8 cellular contexts compared by ENCODE assay signal in genomic region chr1:201153474-201154388, GRCh38. TPM values are rescaled to one million over a fixed set of nuclear protein-coding genes. Genes with fewer than 3 reads are reported as not detected.
A peak's percentile ranks its signal among the peaks of the same experiment; 100 is the strongest.
DNase-seq lines count a peak whose midpoint lies in the region; ATAC-seq and TF ChIP-seq lines count a peak whose summit lies in the region.

No MANE protein-coding gene starts in this region.

- peak overlapping the region; percentile 68 for H3K27ac ChIP-seq in DND-41 (ENCODE audit: low read length)
- H3K27ac ChIP-seq in Peyer's patch: peak overlapping the region; percentile 20 to 81 (median 66)

- H3K4me1 ChIP-seq in DND-41 (ENCODE audit: insufficient read depth, low read length): peaks cover 22% of the 10 kb centered on the region
- H3K4me1 ChIP-seq in Peyer's patch: peaks cover 0 to 12% (median 3%) of the 10 kb centered on the region in 4 donors

- DNase-seq in DND-41: no peak
- peak; percentile 76 for DNase-seq in GM19240 (ENCODE audit: insufficient read length, low spot score)
- DNase-seq in Peyer's patch: peak in 1 of 3 donors; percentile 53
- DNase-seq in effector memory CD8-positive, alpha-beta T cell: no peak
- peak in 1 of 10 donors; percentile 51 for DNase-seq in naive thymus-derived CD8-positive, alpha-beta T cell
- no peak for DNase-seq in germinal center (ENCODE audit: low spot score)
- no peak for DNase-seq in stimulated activated CD4-positive, alpha-beta T cell treated with anti-CD3 and anti-CD28 coated beads, Interleukin-1b, Interleukin-23, amount 100 ng/mL, for 48 hours

- H3K4me3 ChIP-seq in DND-41 (ENCODE audit: low read depth in 1 of 2, low read length in 2 of 2): peak overlapping the region; percentile 48 to 84; a peak in 3 of 4 replicates
- peak overlapping the region; percentile 65 to 94 (median 85) for H3K4me3 ChIP-seq in Peyer's patch

- H3K27me3 ChIP-seq in DND-41 (ENCODE audit: insufficient read depth, low read length, poor library complexity) (peaks cover 4% of the 10 kb centered on the region), Peyer's patch (no peaks in the 10 kb centered on the region)

- peak overlapping the region; percentile 72 for H3K9ac ChIP-seq in DND-41 (ENCODE audit: low read depth, low read length)

- peaks cover 25 to 29% of the 10 kb centered on the region in 2 donors for H3K27me3 Mint-ChIP-seq in effector memory CD8-positive, alpha-beta T cell
- H3K27me3 Mint-ChIP-seq in naive thymus-derived CD8-positive, alpha-beta T cell: peaks cover 7 to 24% (median 12%) of the 10 kb centered on the region in 5 donors

- peaks cover 35% of the 10 kb centered on the region for H3K36me3 ChIP-seq in DND-41 (ENCODE audit: insufficient read depth, low read length)
- peaks cover 0 to 5% (median 0%) of the 10 kb centered on the region in 3 donors for H3K36me3 ChIP-seq in Peyer's patch

- peaks cover 3% of the 10 kb centered on the region for H4K20me1 ChIP-seq in DND-41 (ENCODE audit: insufficient read depth, low read length)

- ATAC-seq in DND-41 (ENCODE audit: insufficient read depth, low read depth) (peak; percentile 84), HG03159 (IDR thresholded peaks at IDR 0.05; ENCODE audit: unreplicated experiment) (peak; percentile 75)
- ATAC-seq in effector memory CD8-positive, alpha-beta T cell (replicated peaks): peak; percentile 81
- peak; percentile 79 to 86 for ATAC-seq in naive thymus-derived CD8-positive, alpha-beta T cell

- H3K4me2 ChIP-seq in DND-41 (ENCODE audit: insufficient read depth, low read length): peak overlapping the region; percentile 84

- H3K79me2 ChIP-seq in DND-41 (ENCODE audit: insufficient read depth, low read length): peaks cover 7% of the 10 kb centered on the region

- no peak for TF ChIP-seq POLR2A in Peyer's patch (IDR thresholded peaks at IDR 0.05)

- POLR2A ChIA-PET in naive thymus-derived CD8-positive, alpha-beta T cell (lab: Charles Lee): interaction anchor here (0.6 to 1.6 kb wide), 6 partner anchors 10 to 195 kb away, joined by 3 to 7 read pairs (median 4); no protein-coding TSS in a partner anchor

- peak overlapping the region; percentile 86 for H2AFZ ChIP-seq in DND-41 (ENCODE audit: low read depth, low read length)

- H3K9me3 ChIP-seq in DND-41 (ENCODE audit: insufficient read depth, low read length, severe bottlenecking): no peaks in the 10 kb centered on the region
- no peaks in the 10 kb centered on the region for H3K9me3 ChIP-seq in Peyer's patch

- H3K4me3 Mint-ChIP-seq in effector memory CD8-positive, alpha-beta T cell: peak overlapping the region; percentile 87 to 95
- H3K4me3 Mint-ChIP-seq in naive thymus-derived CD8-positive, alpha-beta T cell: peak overlapping the region; percentile 88 to 98 (median 94)

- peaks cover 13% of the 10 kb centered on the region for H3K36me3 Mint-ChIP-seq in effector memory CD8-positive, alpha-beta T cell (ENCODE audit: insufficient read depth)
- peaks cover 0 to 19% (median 7%) of the 10 kb centered on the region in 3 donors for H3K36me3 Mint-ChIP-seq in naive thymus-derived CD8-positive, alpha-beta T cell

- H3K9me3 Mint-ChIP-seq in effector memory CD8-positive, alpha-beta T cell: no peaks in the 10 kb centered on the region
- H3K9me3 Mint-ChIP-seq in naive thymus-derived CD8-positive, alpha-beta T cell: no peaks in the 10 kb centered on the region

- TF ChIP-seq CTCF in DND-41 (IDR thresholded peaks at IDR 0.05; ENCODE audit: borderline replicate concordance, extremely low read depth, low read length, poor library complexity, severe bottlenecking) (no peak), Peyer's patch (IDR thresholded peaks at IDR 0.05) (no peak)

- H3K27ac Mint-ChIP-seq in effector memory CD8-positive, alpha-beta T cell: peak overlapping the region; percentile 88 to 92
- H3K27ac Mint-ChIP-seq in naive thymus-derived CD8-positive, alpha-beta T cell: peak overlapping the region; percentile 79 to 97 (median 94)

- peaks cover 14 to 25% of the 10 kb centered on the region in 2 donors for H3K4me1 Mint-ChIP-seq in effector memory CD8-positive, alpha-beta T cell (ENCODE audit: low read depth in 2 of 2)
- peaks cover 20 to 47% (median 28%) of the 10 kb centered on the region in 4 donors for H3K4me1 Mint-ChIP-seq in naive thymus-derived CD8-positive, alpha-beta T cell

RNA-seq across cellular contexts. Expression of gene TMEM9, which starts 0.5 kb away (rescaled TPM):
- 10 to 100 TPM; 20.6 to 32.3 (median 27.1) TPM for total RNA-seq in Peyer's patch
- total RNA-seq in naive thymus-derived CD8-positive, alpha-beta T cell: 10 to 100 TPM; 23.7 to 26.9 TPM
- 10 to 100 TPM; 30.6 to 43.2 (median 40.9) TPM for polyA plus RNA-seq in naive thymus-derived CD8-positive, alpha-beta T cell

RNA-seq across cellular contexts. Expression of gene ASCL5, which starts 26.7 kb away (rescaled TPM):
- not detected for total RNA-seq in Peyer's patch
- under 1 TPM in 1 of 2 experiments, not detected in 1; 0.27 TPM for total RNA-seq in naive thymus-derived CD8-positive, alpha-beta T cell
- under 1 TPM in 1 of 3 donors, not detected in 2; 0.08 TPM for polyA plus RNA-seq in naive thymus-derived CD8-positive, alpha-beta T cell

RNA-seq across cellular contexts. Expression of gene IGFN1, which starts 36.9 kb away (rescaled TPM):
- total RNA-seq in Peyer's patch: not detected
- total RNA-seq in naive thymus-derived CD8-positive, alpha-beta T cell: not detected
- not detected for polyA plus RNA-seq in naive thymus-derived CD8-positive, alpha-beta T cell

RNA-seq across cellular contexts. Expression of gene CACNA1S, which starts 41.5 kb away (rescaled TPM):
- not detected for total RNA-seq in Peyer's patch
- not detected for total RNA-seq in naive thymus-derived CD8-positive, alpha-beta T cell
- not detected for polyA plus RNA-seq in naive thymus-derived CD8-positive, alpha-beta T cell
